ENCODE assay signal across 29 cellular contexts in the genomic region with DNA sequence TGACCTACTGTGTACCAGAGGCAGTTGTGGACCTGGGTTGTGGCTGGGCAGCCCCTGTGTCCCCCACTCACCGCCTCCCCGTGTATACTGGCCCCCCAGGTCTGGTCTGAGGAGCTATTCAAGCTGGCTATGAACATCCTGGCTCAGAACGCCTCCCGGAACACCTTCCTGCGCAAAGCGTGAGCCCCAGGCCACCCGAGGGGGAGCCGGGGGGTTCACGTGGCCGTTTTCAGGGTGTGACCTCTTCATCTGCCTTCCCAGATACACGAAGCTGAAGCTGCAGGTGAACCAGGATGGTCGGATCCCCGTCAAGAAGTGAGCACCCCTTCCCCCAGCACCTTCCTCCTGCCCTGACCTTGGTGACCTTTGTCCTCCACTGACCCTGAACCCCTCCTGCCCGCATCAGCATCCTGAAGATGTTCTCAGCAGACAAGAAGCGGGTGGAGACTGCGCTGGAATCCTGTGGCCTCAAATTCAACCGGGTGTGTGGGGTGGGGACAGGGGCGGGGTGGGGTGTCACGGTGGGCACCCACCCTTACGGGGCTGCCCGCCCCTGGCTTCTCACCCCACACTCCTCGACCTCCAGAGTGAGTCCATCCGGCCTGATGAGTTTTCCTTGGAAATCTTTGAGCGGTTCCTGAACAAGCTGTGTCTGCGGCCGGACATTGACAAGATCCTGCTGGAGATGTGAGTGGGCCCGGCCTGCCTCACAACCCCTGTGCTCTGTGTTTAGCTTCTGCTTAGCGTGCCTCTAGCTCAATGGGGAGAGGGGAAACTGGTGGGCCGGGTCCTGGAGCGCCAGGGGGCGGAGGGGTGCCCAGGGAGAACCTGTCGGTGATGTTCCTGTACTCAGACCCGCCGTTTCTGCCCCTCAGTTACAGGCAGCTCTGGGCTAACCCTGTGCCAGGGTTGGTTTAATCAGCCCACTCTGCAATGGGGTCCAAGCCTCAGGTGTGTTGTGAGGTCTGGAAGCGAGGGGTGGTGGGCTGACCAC.
"Had no signal": no experiment of that assay in that cellular context is flagged by ENCODE, and none has a peak within 500 bp of the region (broad histone marks: within the 10 kb centered on the region; RNA-seq: fewer than 3 reads in every experiment).

No MANE protein-coding gene starts in this region.

- H3K4me3 Mint-ChIP-seq: effector memory CD8-positive, alpha-beta T cell; naive thymus-derived CD8-positive, alpha-beta T cell; nephron progenitor cell; stimulated activated memory B cell treated with anti-CD40 and anti-IgM and Interleukin-4, amounts not matched to agents 10 μg/mL and 1 μg/mL and 100 μg/mL, for 72 hours; type B pancreatic cell had no signal

- H3K4me2 ChIP-seq: smooth muscle cell had no signal

- H3K9me3 Mint-ChIP-seq: effector memory CD8-positive, alpha-beta T cell; naive thymus-derived CD8-positive, alpha-beta T cell; nephron progenitor cell; stimulated activated memory B cell treated with anti-CD40 and anti-IgM and Interleukin-4, amounts not matched to agents 10 μg/mL and 1 μg/mL and 100 μg/mL, for 72 hours; type B pancreatic cell had no signal

- H3K4me3 ChIP-seq: esophagus squamous epithelium, heart right ventricle, lower lobe of right lung, pancreas, right atrium auricular region, smooth muscle cell, testis, tibial artery had no signal

- H3K27ac Mint-ChIP-seq: effector memory CD8-positive, alpha-beta T cell; nephron progenitor cell; progenitor cell of endocrine pancreas; stimulated activated memory B cell treated with anti-CD40 and anti-IgM and Interleukin-4, amounts not matched to agents 10 μg/mL and 1 μg/mL and 100 μg/mL, for 72 hours; type B pancreatic cell had no signal

- H3K27me3 ChIP-seq: esophagus squamous epithelium, heart right ventricle, pancreas, right atrium auricular region, testis, tibial artery had no signal

- DNase-seq: cortex of kidney; effector memory CD8-positive, alpha-beta T cell; erythroblast; esophagus squamous epithelium; foreskin melanocyte; glutamatergic neuron; heart right ventricle; hippocampal formation; kidney glomerular epithelial cell; left ventricle myocardium superior; lower lobe of right lung; naive thymus-derived CD8-positive, alpha-beta T cell; nephron progenitor cell; stimulated activated CD4-positive, alpha-beta T cell treated with anti-CD3 and anti-CD28 coated beads, Interleukin-2, amount 100 ng/mL, for 24 hours; stimulated activated CD4-positive, alpha-beta T cell treated with anti-CD3 and anti-CD28 coated beads, Interleukin-4, amount 100 ng/mL, for 4 hours; stimulated activated naive CD8-positive, alpha-beta T cell treated with anti-CD3 and anti-CD28 coated beads, Interleukin-15, Interleukin-2, amounts not matched to agents 100 U/mL and 50 U/mL, for 24 hours; substantia nigra; testis; tibial artery had no signal

- H3K9me3 ChIP-seq: esophagus squamous epithelium, heart right ventricle, lower lobe of right lung, neutrophil, pancreas, right atrium auricular region, testis, tibial artery had no signal

- FAIRE-seq: endometrium, islet of Langerhans, pancreas had no signal

- H3K27me3 Mint-ChIP-seq: effector memory CD8-positive, alpha-beta T cell; naive thymus-derived CD8-positive, alpha-beta T cell; progenitor cell of endocrine pancreas; stimulated activated memory B cell treated with anti-CD40 and anti-IgM and Interleukin-4, amounts not matched to agents 10 μg/mL and 1 μg/mL and 100 μg/mL, for 72 hours; type B pancreatic cell had no signal

- H3K27ac ChIP-seq: esophagus squamous epithelium, heart right ventricle, lower lobe of right lung, neutrophil, pancreas, right atrium auricular region, testis, tibial artery had no signal

- ATAC-seq: effector memory CD8-positive, alpha-beta T cell; heart right ventricle; left ventricle myocardium superior; lower lobe of right lung; naive thymus-derived CD8-positive, alpha-beta T cell; pancreas; sciatic nerve; stimulated activated memory B cell treated with anti-CD40 and anti-IgM and Interleukin-4, amounts not matched to agents 10 μg/mL and 1 μg/mL and 100 μg/mL, for 72 hours; stimulated activated naive CD8-positive, alpha-beta T cell treated with anti-CD3 and anti-CD28 coated beads, Interleukin-15, Interleukin-2, amounts not matched to agents 100 U/mL and 50 U/mL, for 24 hours had no signal
